Comparison of ENCODE assay signal across 19 cellular contexts in genomic region chr5:163807781-163808180, GRCh38.
"Had no signal": no experiment of that assay in that cellular context is flagged by ENCODE, and none has a peak within 500 bp of the region (broad histone marks: within the 10 kb centered on the region; RNA-seq: fewer than 3 reads in every experiment).

No MANE protein-coding gene starts in this region.

- H3K4me2 ChIP-seq: smooth muscle cell had no signal

- H3K4me3 ChIP-seq: esophagus muscularis mucosa, gastroesophageal sphincter, left ventricle myocardium inferior, lower lobe of right lung, ovary, smooth muscle cell, suprapubic skin, tibial nerve had no signal

- FAIRE-seq: colon, kidney had no signal

- H3K9me3 ChIP-seq: esophagus muscularis mucosa, gastroesophageal sphincter, left ventricle myocardium inferior, lower lobe of right lung, ovary, suprapubic skin, tibial nerve had no signal

- H3K4me1 ChIP-seq: esophagus muscularis mucosa, gastroesophageal sphincter, left ventricle myocardium inferior, lower lobe of right lung, suprapubic skin, tibial nerve had no signal

- H3K36me3 ChIP-seq: esophagus muscularis mucosa, gastroesophageal sphincter, left ventricle myocardium inferior, lower lobe of right lung, ovary, suprapubic skin, tibial nerve had no signal

- H3K27me3 ChIP-seq: esophagus muscularis mucosa, gastroesophageal sphincter, ovary, suprapubic skin, tibial nerve had no signal

- H3K27ac ChIP-seq: epithelial cell of prostate, esophagus muscularis mucosa, gastroesophageal sphincter, left ventricle myocardium inferior, lower lobe of right lung, ovary, suprapubic skin, tibial nerve had no signal

- DNase-seq: cerebellar nuclear complex; effector memory CD8-positive, alpha-beta T cell; glutamatergic neuron; kidney; left cardiac atrium; left ventricle myocardium inferior; lower lobe of right lung; natural killer cell; ovary; right cardiac atrium; stimulated activated CD4-positive, alpha-beta T cell treated with anti-CD3 and anti-CD28 coated beads, Interleukin-2, amount 100 ng/mL, for 48 hours; stimulated activated naive CD4-positive, alpha-beta T cell treated with Interleukin-2 at 50 U/mL for 16 hours had no signal
